Comparison of ENCODE assay signal across 8 cellular contexts in the genomic region with DNA sequence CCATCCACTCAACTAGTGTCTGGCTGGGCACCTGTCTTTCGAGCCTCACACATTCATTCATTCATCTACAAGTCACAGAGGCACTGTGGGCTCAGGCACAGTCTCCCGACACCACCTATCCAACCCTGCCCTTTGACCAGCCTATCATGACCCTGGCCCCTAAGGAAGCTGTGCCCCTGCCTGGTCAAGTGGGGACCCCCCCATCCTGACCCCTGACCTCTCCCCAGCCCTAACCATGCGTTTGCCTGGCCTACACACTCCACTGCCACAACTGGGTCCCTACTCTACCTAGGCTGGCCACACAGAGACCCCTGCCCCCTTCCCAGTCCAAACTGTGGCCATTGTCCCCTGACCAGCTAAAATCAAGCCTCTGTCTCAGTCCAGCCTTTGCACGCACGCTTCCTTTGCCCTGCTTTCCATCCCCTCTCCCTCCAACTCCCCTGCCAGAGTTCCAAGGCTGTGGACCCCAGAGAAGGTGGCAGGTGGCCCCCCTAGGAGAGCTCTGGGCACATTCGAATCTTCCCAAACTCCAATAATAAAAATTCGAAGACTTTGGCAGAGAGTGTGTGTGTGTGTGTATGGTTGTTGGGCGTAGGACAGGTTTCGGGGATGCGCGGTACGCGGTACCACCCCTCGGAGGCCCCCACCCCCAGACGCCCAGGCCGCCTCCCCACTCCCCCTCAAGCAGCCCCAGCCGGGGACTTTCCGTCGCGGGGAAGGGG. TPM values are rescaled to one million over a fixed set of nuclear protein-coding genes. Genes with fewer than 3 reads are reported as not detected.
DNase-seq lines count a peak whose midpoint lies in the region; ATAC-seq lines count a peak whose summit lies in the region.

No MANE protein-coding gene starts in this region.

- H3K9ac ChIP-seq in BLaER1 (peak overlapping the region; percentile 78), Karpas-422 (ENCODE audit: low read length) (peak overlapping the region; percentile 73)

- H3K79me2 ChIP-seq in Karpas-422 (ENCODE audit: low read length), result no peaks in the 10 kb centered on the region

- peaks cover 29% of the 10 kb centered on the region for H3K36me3 Mint-ChIP-seq in central memory CD8-positive, alpha-beta T cell (ENCODE audit: insufficient read depth)
- H3K36me3 Mint-ChIP-seq in naive thymus-derived CD4-positive, alpha-beta T cell, result peaks cover 3 to 13% (median 8%) of the 10 kb centered on the region in 5 donors

- H3K9me3 Mint-ChIP-seq in central memory CD8-positive, alpha-beta T cell, result no peaks in the 10 kb centered on the region
- H3K9me3 Mint-ChIP-seq in naive thymus-derived CD4-positive, alpha-beta T cell, result no peaks in the 10 kb centered on the region

- CTCF ChIA-PET in naive thymus-derived CD4-positive, alpha-beta T cell (lab: Charles Lee), result interaction anchor here (0.6 to 1.4 kb wide), 9 partner anchors 11 to 78 kb away, joined by 3 to 6 read pairs (median 3); a partner anchor contains a TSS

- H3K27ac ChIP-seq in BLaER1 (peak overlapping the region; percentile 80; the same call in 1 of the 2 replicates), Karpas-422 (ENCODE audit: low read length) (no peak overlapping the region)
- H3K27ac ChIP-seq in naive thymus-derived CD4-positive, alpha-beta T cell (ENCODE audit: low read depth, low read length), result peak overlapping the region; percentile 99

- H3K36me3 ChIP-seq in BLaER1 (no peaks in the 10 kb centered on the region), Karpas-422 (ENCODE audit: insufficient read depth, low read length) (no peaks in the 10 kb centered on the region)
- peaks cover 0 to 16% (median 0%) of the 10 kb centered on the region in 3 experiments for H3K36me3 ChIP-seq in naive thymus-derived CD4-positive, alpha-beta T cell (ENCODE audit: control insufficient read depth in 2 of 3, insufficient read depth in 3 of 3, low read length in 3 of 3)

- no peaks in the 10 kb centered on the region for H3K27me3 Mint-ChIP-seq in central memory CD8-positive, alpha-beta T cell
- peaks cover 0 to 1% (median 0%) of the 10 kb centered on the region in 5 donors for H3K27me3 Mint-ChIP-seq in naive thymus-derived CD4-positive, alpha-beta T cell

- H3K27ac Mint-ChIP-seq in central memory CD8-positive, alpha-beta T cell (ENCODE audit: low read depth), result peak overlapping the region; percentile 94
- peak overlapping the region; percentile 92 to 97 (median 95) for H3K27ac Mint-ChIP-seq in naive thymus-derived CD4-positive, alpha-beta T cell

- H3K4me3 Mint-ChIP-seq in central memory CD8-positive, alpha-beta T cell, result peak overlapping the region; percentile 96
- H3K4me3 Mint-ChIP-seq in naive thymus-derived CD4-positive, alpha-beta T cell, result peak overlapping the region; percentile 88 to 97 (median 94)

- H3K4me2 ChIP-seq in BLaER1 (peak overlapping the region; percentile 96), Karpas-422 (ENCODE audit: low read depth, low read length, poor library complexity, severe bottlenecking) (peak overlapping the region; percentile 91)

- ATAC-seq in central memory CD8-positive, alpha-beta T cell (replicated peaks; ENCODE audit: extremely low read depth, poor library complexity, severe bottlenecking), result no peak
- peak; percentile 88 for ATAC-seq in naive thymus-derived CD4-positive, alpha-beta T cell
- ATAC-seq in GM18520 (IDR thresholded peaks at IDR 0.05; ENCODE audit: unreplicated experiment) (no peak), HG03095 (IDR thresholded peaks at IDR 0.05; ENCODE audit: unreplicated experiment) (no peak)

- intact Hi-C loops in naive thymus-derived CD4-positive, alpha-beta T cell (cut with micrococcal nuclease), result loop anchor here in 1 of 2 donors (5.0 kb wide), 1 partner anchor 124 kb away; a partner anchor contains a TSS

- H3K4me1 ChIP-seq in BLaER1 (peaks cover 31% of the 10 kb centered on the region), Karpas-422 (ENCODE audit: low read length) (peaks cover 11% of the 10 kb centered on the region)
- H3K4me1 ChIP-seq in naive thymus-derived CD4-positive, alpha-beta T cell (ENCODE audit: control insufficient read depth in 2 of 2, insufficient read depth in 2 of 2, low read length in 2 of 2), result peaks cover 16% of the 10 kb centered on the region in 2 donors

- H4K20me1 ChIP-seq in BLaER1 (no peaks in the 10 kb centered on the region), Karpas-422 (ENCODE audit: insufficient read depth, low read depth, low read length) (no peaks in the 10 kb centered on the region)

- H3K4me3 ChIP-seq in BLaER1 (peak overlapping the region; percentile 77), Karpas-422 (ENCODE audit: low read length) (peak overlapping the region; percentile 78)
- H3K4me3 ChIP-seq in naive thymus-derived CD4-positive, alpha-beta T cell (ENCODE audit: low read length), result peak overlapping the region; percentile 98

- H3K9me3 ChIP-seq in BLaER1 (no peaks in the 10 kb centered on the region), Karpas-422 (ENCODE audit: low read length) (no peaks in the 10 kb centered on the region)
- no peaks in the 10 kb centered on the region for H3K9me3 ChIP-seq in naive thymus-derived CD4-positive, alpha-beta T cell (ENCODE audit: control insufficient read depth in 2 of 3, low read length in 3 of 3)

- peak overlapping the region; percentile 99 for H2AFZ ChIP-seq in Karpas-422 (ENCODE audit: low read length)

- no peaks in the 10 kb centered on the region for H3K9me2 ChIP-seq in Karpas-422 (replicated peaks; ENCODE audit: insufficient read depth, low read length)

- DNase-seq in Karpas-422, result no peak
- DNase-seq in central memory CD8-positive, alpha-beta T cell (ENCODE audit: low spot score in 2 of 2), result no peak
- DNase-seq in naive thymus-derived CD4-positive, alpha-beta T cell, result peak in 3 of 9 donors; percentile 84 to 88 (median 87)
- no peak for DNase-seq in amniotic stem cell (lab: John Stamatoyannopoulos, UW)
- DNase-seq in HT-29 (ENCODE audit: low spot score), result no peak

- peaks cover 51% of the 10 kb centered on the region for H3K4me1 Mint-ChIP-seq in central memory CD8-positive, alpha-beta T cell
- peaks cover 21 to 49% (median 34%) of the 10 kb centered on the region in 7 donors for H3K4me1 Mint-ChIP-seq in naive thymus-derived CD4-positive, alpha-beta T cell

- H3K27me3 ChIP-seq in BLaER1 (no peaks in the 10 kb centered on the region), Karpas-422 (ENCODE audit: low read length) (no peaks in the 10 kb centered on the region; the same call in 1 of the 2 replicates)
- no peaks in the 10 kb centered on the region for H3K27me3 ChIP-seq in naive thymus-derived CD4-positive, alpha-beta T cell (ENCODE audit: control insufficient read depth in 2 of 2, insufficient read depth in 2 of 2, low read length in 2 of 2)

- POLR2A ChIA-PET in naive thymus-derived CD4-positive, alpha-beta T cell (lab: Charles Lee), result interaction anchor here (0.5 to 7.9 kb wide), 40 partner anchors 9 to 491 kb away, joined by 3 to 162 read pairs (median 4); a partner anchor contains a TSS

RNA-seq across cellular contexts. Expression of a gene that starts 0.4 kb away (rescaled TPM):
- 0.67 and 1.9 TPM in 2 replicates for total RNA-seq in Karpas-422 (2014; rRNA removed; shearing (Covaris generic); ENCODE audit: low replicate concordance)
- total RNA-seq in naive thymus-derived CD4-positive, alpha-beta T cell, result 100 to 1,000 TPM in 1 of 5 experiments, 10 to 100 TPM in 4; 32.1 to 118 (median 83.2) TPM
- polyA plus RNA-seq in naive thymus-derived CD4-positive, alpha-beta T cell, result 100 to 1,000 TPM in 1 of 2 donors, 10 to 100 TPM in 1; 76.4 to 120 TPM
- total RNA-seq in HT-29 (2014; rRNA removed; shearing (Covaris generic)), result 0.10 TPM in 1 of 2 replicates, not detected in the other

RNA-seq across cellular contexts. Expression of a gene that starts 3.2 kb away (rescaled TPM):
- not detected in 2 replicates for total RNA-seq in Karpas-422 (2014; rRNA removed; shearing (Covaris generic); ENCODE audit: low replicate concordance)
- total RNA-seq in naive thymus-derived CD4-positive, alpha-beta T cell, result not detected
- not detected for polyA plus RNA-seq in naive thymus-derived CD4-positive, alpha-beta T cell
- not detected in 2 replicates for total RNA-seq in HT-29 (2014; rRNA removed; shearing (Covaris generic))

RNA-seq across cellular contexts. Expression of a gene that starts 25.0 kb away (rescaled TPM):
- total RNA-seq in Karpas-422 (2014; rRNA removed; shearing (Covaris generic); ENCODE audit: low replicate concordance), result 1.2 and 2.3 TPM in 2 replicates
- 10 to 100 TPM; 15.7 to 23.5 (median 20.5) TPM for total RNA-seq in naive thymus-derived CD4-positive, alpha-beta T cell
- 1 to 10 TPM; 1.0 TPM for polyA plus RNA-seq in naive thymus-derived CD4-positive, alpha-beta T cell
- total RNA-seq in HT-29 (2014; rRNA removed; shearing (Covaris generic)), result 6.0 and 6.2 TPM in 2 replicates

RNA-seq across cellular contexts. Expression of a gene that starts 30.7 kb away (rescaled TPM):
- total RNA-seq in Karpas-422 (2014; rRNA removed; shearing (Covaris generic); ENCODE audit: low replicate concordance), result not detected in 2 replicates
- total RNA-seq in naive thymus-derived CD4-positive, alpha-beta T cell, result under 1 TPM in 1 of 5 experiments, not detected in 4; 0.22 TPM
- not detected for polyA plus RNA-seq in naive thymus-derived CD4-positive, alpha-beta T cell
- 0.08 and 0.20 TPM in 2 replicates for total RNA-seq in HT-29 (2014; rRNA removed; shearing (Covaris generic))

RNA-seq across cellular contexts. Expression of a gene that starts 41.4 kb away (rescaled TPM):
- total RNA-seq in Karpas-422 (2014; rRNA removed; shearing (Covaris generic); ENCODE audit: low replicate concordance), result 0.71 and 4.2 TPM in 2 replicates
- 1 to 10 TPM in 2 of 5 experiments, under 1 TPM in 3; 0.58 to 1.9 (median 0.91) TPM for total RNA-seq in naive thymus-derived CD4-positive, alpha-beta T cell
- under 1 TPM; 0.18 to 0.19 TPM for polyA plus RNA-seq in naive thymus-derived CD4-positive, alpha-beta T cell
- 0.37 and 0.74 TPM in 2 replicates for total RNA-seq in HT-29 (2014; rRNA removed; shearing (Covaris generic))

Comparison
In these comparisons a context has a peak if more than half of its experiments do, and no peak if none do; other contexts are left out.
1. RNA of a gene that starts 0.4 kb away (total RNA-seq): 32.1 to 118 TPM in naive thymus-derived CD4-positive, alpha-beta T cell; 0.67 to 1.9 TPM in Karpas-422 and 0.10 TPM in HT-29; every median in the first group is over 10 times any median in the second.
2. Peak in every context shown above with its lines, with median percentiles within 50 percentile points of each other: H3K4me3 ChIP-seq.